In genomic region chr9:20551835-20552234, GRCh38 we compare ENCODE assay signal across 10 cellular contexts.
DNase-seq lines count a peak whose midpoint lies in the region; ATAC-seq and TF ChIP-seq lines count a peak whose summit lies in the region.
"Had no signal": no experiment of that assay in that cellular context is flagged by ENCODE, and none has a peak within 500 bp of the region (broad histone marks: within the 10 kb centered on the region; RNA-seq: fewer than 3 reads in every experiment).

No MANE protein-coding gene starts in this region.

- no peak for TF ChIP-seq CTCF in transverse colon (IDR thresholded peaks at IDR 0.05)

- WGBS in transverse colon (ENCODE audit: low coverage in 1 of 2), 2 donors: 30 to 31% methylated on average over 5 of the region's 5 CpGs

- no peaks in the 10 kb centered on the region for H3K36me3 ChIP-seq in transverse colon
- H3K36me3 ChIP-seq: suprapubic skin had no signal

- DNase-seq in stimulated activated CD4-positive, alpha-beta T cell treated with anti-CD3 and anti-CD28 coated beads, Interleukin-1b, Interleukin-23, amount 100 ng/mL, for 48 hours: peak; percentile 32
- no peak for DNase-seq in stimulated activated CD4-positive, alpha-beta T cell treated with anti-CD3 and anti-CD28 coated beads, Interleukin-2, amount 100 ng/mL, for 48 hours
- peak; percentile 24 for DNase-seq in activated naive CD4-positive, alpha-beta T cell treated with anti-CD3 and anti-CD28 coated beads, Interleukin-2, amount 50 U/mL, for 16 hours
- DNase-seq in transverse colon (no peak), NCI-H128 (lab: John Stamatoyannopoulos, UW; ENCODE audit: unreplicated experiment) (no peak), pons (ENCODE audit: low spot score) (no peak), C1 segment of cervical spinal cord (lab: John Stamatoyannopoulos, UW) (no peak)
- DNase-seq: NCI-H774 had no signal

- peak overlapping the region; percentile 65 to 82 (median 68) for H3K27ac ChIP-seq in transverse colon
- H3K27ac ChIP-seq: suprapubic skin had no signal

- no peak for TF ChIP-seq POLR2A in transverse colon (IDR thresholded peaks at IDR 0.05)

- no peaks in the 10 kb centered on the region for H3K27me3 ChIP-seq in transverse colon
- H3K27me3 ChIP-seq: suprapubic skin had no signal

- in situ Hi-C loops in transverse colon (cut with MboI; ENCODE audit: low pct_ligation_motif_present in 1 of 4, low pct_unique_long_range_greater_than_20kb in 1 of 4, low sequenced_read_pairs in 3 of 4): no loop called here

- peaks cover 28 to 59% (median 47%) of the 10 kb centered on the region in 4 donors for H3K4me1 ChIP-seq in transverse colon

- peak; percentile 48 for ATAC-seq in HG03066 (IDR thresholded peaks at IDR 0.05; ENCODE audit: low read depth, unreplicated experiment)

- peak overlapping the region in 1 of 4 donors; percentile 11 for H3K4me3 ChIP-seq in transverse colon
- H3K4me3 ChIP-seq: suprapubic skin had no signal

- TF ChIP-seq EP300 in transverse colon (IDR thresholded peaks at IDR 0.05; ENCODE audit: low read depth): peak; percentile 11

- intact Hi-C loops in transverse colon (cut with DNase I; ENCODE audit: low total_unique reads): no loop called here

- H3K9me3 ChIP-seq in transverse colon: no peaks in the 10 kb centered on the region
- H3K9me3 ChIP-seq: suprapubic skin had no signal

Comparison
In these comparisons a context has a peak if more than half of its experiments do, and no peak if none do; other contexts are left out.
1. DNase-seq: peak in stimulated activated CD4-positive, alpha-beta T cell treated with anti-CD3 and anti-CD28 coated beads, Interleukin-1b, Interleukin-23, amount 100 ng/mL, for 48 hours (single experiment) and activated naive CD4-positive, alpha-beta T cell treated with anti-CD3 and anti-CD28 coated beads, Interleukin-2, amount 50 U/mL, for 16 hours (single experiment); none in stimulated activated CD4-positive, alpha-beta T cell treated with anti-CD3 and anti-CD28 coated beads, Interleukin-2, amount 100 ng/mL, for 48 hours (0 of 2), transverse colon (single experiment), NCI-H128 (single experiment), pons (single experiment) and C1 segment of cervical spinal cord (0 of 14).